16 cellular contexts compared by ENCODE assay signal in genomic region chrX:21764043-21764442, GRCh38. TPM values are rescaled to one million over a fixed set of nuclear protein-coding genes. Genes with fewer than 3 reads are reported as not detected.
DNase-seq lines count a peak whose midpoint lies in the region; ATAC-seq and TF ChIP-seq lines count a peak whose summit lies in the region.
"Had no signal": no experiment of that assay in that cellular context is flagged by ENCODE, and none has a peak within 500 bp of the region (broad histone marks: within the 10 kb centered on the region; RNA-seq: fewer than 3 reads in every experiment).

No MANE protein-coding gene starts in this region.

- CTCF ChIA-PET in mammary epithelial cell (lab: Charles Lee; ENCODE audit: low non-redundant PET), result no interaction called here

- H3K4me3 ChIP-seq in mammary epithelial cell (replicated peaks in 1 of 3; ENCODE audit: insufficient read depth in 1 of 3, low read depth in 2 of 3, low read length in 3 of 3), result no peak overlapping the region
- H3K4me3 ChIP-seq in colonic mucosa, result no peak overlapping the region
- H3K4me3 ChIP-seq: A549, GM23248 had no signal

- BruUV-seq in mammary epithelial cell (replicated peaks; lab: Mats Ljungman, UMichigan), result no TSS peak

- no peak overlapping the region for H3K9ac ChIP-seq in mammary epithelial cell (ENCODE audit: insufficient read depth, low read length)
- H3K9ac ChIP-seq in colonic mucosa (ENCODE audit: low read depth in 2 of 2, low read length in 2 of 2), result no peak overlapping the region
- H3K9ac ChIP-seq: GM23248 had no signal

- no peak overlapping the region for H3K27ac ChIP-seq in mammary epithelial cell (ENCODE audit: insufficient read depth, low read depth, low read length)
- H3K27ac ChIP-seq in foreskin keratinocyte, result no peak overlapping the region
- H3K27ac ChIP-seq in colonic mucosa, result no peak overlapping the region
- H3K27ac ChIP-seq: A549, GM23248 had no signal

- H4K20me1 ChIP-seq in mammary epithelial cell (ENCODE audit: insufficient read depth, low read length), result no peaks in the 10 kb centered on the region

- ATAC-seq in foreskin keratinocyte (peak; percentile 67), GM21723 (IDR thresholded peaks at IDR 0.05; ENCODE audit: unreplicated experiment) (no peak)
- ATAC-seq: A549; CD8-positive, alpha-beta T cell; HCT116 had no signal

- H3K36me3 ChIP-seq in mammary epithelial cell (ENCODE audit: insufficient read depth, low read length), result no peaks in the 10 kb centered on the region
- no peaks in the 10 kb centered on the region for H3K36me3 ChIP-seq in colonic mucosa

- in situ Hi-C loops in mammary epithelial cell (cut with MboI; ENCODE audit: low sequenced_read_pairs in 2 of 2), result no loop called here

- peaks cover 5% of the 10 kb centered on the region for H3K9me3 ChIP-seq in mammary epithelial cell (replicated peaks; ENCODE audit: insufficient read depth, low read length)
- no peaks in the 10 kb centered on the region for H3K9me3 ChIP-seq in colonic mucosa
- H3K9me3 ChIP-seq: A549 had no signal

- TF ChIP-seq CTCF in mammary epithelial cell (conservative IDR thresholded peaks at IDR 0.05 in 1 of 2, IDR thresholded peaks at IDR 0.05 in 1 of 2; ENCODE audit: extremely low read depth in 1 of 2, insufficient read depth in 1 of 2, low read depth in 1 of 2, low read length in 2 of 2) (no peak), foreskin keratinocyte (conservative IDR thresholded peaks at IDR 0.05) (peak; percentile 5), colonic mucosa (IDR thresholded peaks at IDR 0.05) (no peak)

- intact Hi-C loops in mammary epithelial cell (cut with micrococcal nuclease), result no loop called here
- intact Hi-C loops in colonic mucosa (cut with DNase I), result no loop called here

- H3K4me1 ChIP-seq in mammary epithelial cell (ENCODE audit: insufficient read depth, low read length) (no peaks in the 10 kb centered on the region), foreskin keratinocyte (peaks cover 4% of the 10 kb centered on the region), colonic mucosa (no peaks in the 10 kb centered on the region)
- H3K4me1 ChIP-seq: A549 had no signal

- no peak overlapping the region for H2AFZ ChIP-seq in mammary epithelial cell (ENCODE audit: low read depth, low read length)
- H2AFZ ChIP-seq: GM23248 had no signal

- H3K27me3 ChIP-seq in mammary epithelial cell (ENCODE audit: insufficient read depth, low read length) (no peaks in the 10 kb centered on the region), foreskin keratinocyte (no peaks in the 10 kb centered on the region), colonic mucosa (no peaks in the 10 kb centered on the region)

- H3K79me2 ChIP-seq in mammary epithelial cell (ENCODE audit: insufficient read depth, low read length), result no peaks in the 10 kb centered on the region

- dilution Hi-C loops in mammary epithelial cell (cut with HindIII; ENCODE audit: low sequenced_read_pairs), result no loop called here

- DNase-seq in A172 (ENCODE audit: low spot score), result peak; percentile 4
- DNase-seq in M059J (ENCODE audit: low read depth), result peak; percentile 12
- peak; percentile 41 for DNase-seq in mammary epithelial cell
- peak in 1 of 2 donors; percentile 11 for DNase-seq in foreskin keratinocyte
- DNase-seq in colonic mucosa, result no peak
- DNase-seq in NCI-H1092 (lab: John Stamatoyannopoulos, UW), result no peak
- DNase-seq: CD8-positive, alpha-beta T cell; COR-L47; DMS153; GF-D8; GM23248 had no signal

- H3K4me2 ChIP-seq in mammary epithelial cell (ENCODE audit: insufficient read depth, low read depth, low read length), result no peak overlapping the region
- H3K4me2 ChIP-seq: A549 had no signal

- 33% methylated on average over 3 of the region's 3 CpGs for WGBS in mammary epithelial cell (ENCODE audit: low coverage, missing lambda C conversion rate)

RNA-seq across cellular contexts. Expression of gene SMPX, which starts 6.1 kb away (rescaled TPM):
- not detected in 2 replicates for total RNA-seq in A172 (2014; rRNA removed; shearing (Covaris generic))
- 0.42 TPM in 1 of 2 replicates, not detected in the other for total RNA-seq in M059J (2014; rRNA removed; shearing (Covaris generic))
- total RNA-seq in mammary epithelial cell (not detected), foreskin keratinocyte (not detected in 2 replicates), colonic mucosa (1 to 10 TPM in 1 of 2 donors, not detected in 1; 2.4 TPM)
- polyA plus RNA-seq in mammary epithelial cell (not detected), foreskin keratinocyte (not detected in 2 replicates)
- polyA minus RNA-seq in mammary epithelial cell, result not detected
- total RNA-seq: CD8-positive, alpha-beta T cell; GM23248 had no signal
- polyA plus RNA-seq: BJ, CD14-positive monocyte, GM23248 had no signal

Comparison
In these comparisons a context has a peak if more than half of its experiments do, and no peak if none do; other contexts are left out.
1. DNase-seq: peak in A172 (single experiment), M059J (single experiment) and mammary epithelial cell (single experiment); none in colonic mucosa (single experiment) and NCI-H1092 (single experiment).